ENCODE assay signal across 1 cellular context in the genomic region with DNA sequence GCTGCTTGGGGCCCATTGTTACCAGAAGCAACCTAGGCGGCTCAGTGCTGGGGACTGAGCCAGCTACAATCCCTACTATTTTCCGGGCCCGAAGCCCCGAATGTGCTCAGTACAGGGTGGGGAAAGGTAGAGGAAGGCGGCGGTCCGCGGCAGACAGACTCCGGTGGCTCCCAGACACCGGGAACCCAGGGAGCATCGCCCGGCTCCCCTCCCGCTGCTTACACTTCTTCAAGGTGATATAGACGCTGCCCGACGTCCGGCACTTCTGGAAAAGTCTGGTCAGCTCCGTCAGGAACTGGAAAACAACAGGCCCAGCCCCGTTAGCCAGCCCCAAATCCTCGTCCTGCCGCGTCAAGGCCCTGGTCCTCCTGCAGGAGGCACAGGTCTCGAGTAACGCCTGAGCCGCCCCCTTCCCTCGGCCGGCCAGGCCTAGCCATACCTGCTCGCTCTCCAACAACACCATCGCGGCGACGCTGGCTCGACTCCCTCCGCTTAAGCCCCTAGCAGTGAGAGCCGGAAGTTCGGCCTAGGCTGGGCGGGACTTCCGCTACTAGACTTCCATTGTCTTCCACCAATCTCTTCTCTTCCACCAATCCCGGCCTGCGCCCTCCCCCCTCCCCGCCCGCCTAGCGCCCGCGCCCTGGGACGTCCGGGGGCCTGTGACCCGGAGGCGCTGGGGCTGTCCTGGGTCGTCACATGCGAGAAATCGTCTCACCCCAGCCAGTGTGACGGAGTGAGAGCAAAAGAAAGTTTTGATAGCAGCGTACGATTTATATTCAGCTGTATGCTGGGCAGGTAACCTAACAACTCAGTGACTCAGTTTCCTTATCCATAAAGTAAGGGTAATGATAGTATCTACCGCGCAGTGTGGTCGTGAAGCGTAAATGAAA.
TF ChIP-seq lines count a peak whose summit lies in the region.

A gene with protein sequence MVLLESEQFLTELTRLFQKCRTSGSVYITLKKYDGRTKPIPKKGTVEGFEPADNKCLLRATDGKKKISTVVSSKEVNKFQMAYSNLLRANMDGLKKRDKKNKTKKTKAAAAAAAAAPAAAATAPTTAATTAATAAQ (minus strand): TSS at position 528 of the 890 bp plus-strand sequence. CDS start 65 bp downstream, at position 463.

TF ChIP-seq in HepG2, 621 proteins besides CTCF, POLR2A, EP300 and RAD21 (continued from another document and continues in another):
- TF ChIP-seq RXRA (CRISPR knock-in tag; IDR thresholded peaks at IDR 0.05) (no peak), RXRB (CRISPR knock-in tag; IDR thresholded peaks at IDR 0.05; ENCODE audit: borderline replicate concordance) (peak; percentile 53), SMC3 (IDR thresholded peaks at IDR 0.05; ENCODE audit: low read length) (no peak), ZNF138 (CRISPR knock-in tag; IDR thresholded peaks at IDR 0.05; ENCODE audit: low read depth) (peak; percentile 70; the same call in 1 of the 2 replicates), ZNF510 (CRISPR knock-in tag; IDR thresholded peaks at IDR 0.05; ENCODE audit: low read depth) (peak; percentile 90; the same call in 1 of the 2 replicates), MXD4 (CRISPR knock-in tag; IDR thresholded peaks at IDR 0.05) (peak; percentile 71; the same call in 1 of the 2 replicates), REXO4 (CRISPR knock-in tag; IDR thresholded peaks at IDR 0.05; ENCODE audit: borderline replicate concordance) (0 out of 2 replicates have a peak, but pooled peaks have one; percentile 18), SOX13 (IDR thresholded peaks at IDR 0.05) (no peak; the same call in 1 of the 2 replicates), SOX13 (CRISPR knock-in tag; conservative IDR thresholded peaks at IDR 0.05 in 1 of 2, IDR thresholded peaks at IDR 0.05 in 1 of 2) (peak in 1 of 2 experiments; percentile 86; a peak in 2 of 4 replicates), ZNF781 (CRISPR knock-in tag; IDR thresholded peaks at IDR 0.05; ENCODE audit: borderline replicate concordance, not compliant biosample characterization) (peak; percentile 27), FOXK1 (CRISPR knock-in tag; IDR thresholded peaks at IDR 0.05; ENCODE audit: borderline replicate concordance, low read depth) (0 out of 2 replicates have a peak, but pooled peaks have one; percentile 73), PRMT3 (CRISPR knock-in tag; IDR thresholded peaks at IDR 0.05; ENCODE audit: borderline replicate concordance, low read depth) (no peak), ZSCAN9 (CRISPR knock-in tag; IDR thresholded peaks at IDR 0.05; ENCODE audit: borderline replicate concordance) (peak; percentile 74; the same call in 1 of the 2 replicates), ZNF670 (CRISPR knock-in tag; IDR thresholded peaks at IDR 0.05; ENCODE audit: borderline replicate concordance) (peak; percentile 43; the same call in 1 of the 2 replicates), PHB2 (IDR thresholded peaks at IDR 0.05; ENCODE audit: partially characterized antibody) (no peak), SUZ12 (IDR thresholded peaks at IDR 0.05; ENCODE audit: low read depth, low read length) (no peak), ZBTB20 (CRISPR knock-in tag; IDR thresholded peaks at IDR 0.05; ENCODE audit: borderline replicate concordance, low read depth) (peak; percentile 82; the same call in 1 of the 2 replicates), ZNF12 (CRISPR knock-in tag; IDR thresholded peaks at IDR 0.05) (0 out of 2 replicates have a peak, but pooled peaks have one; percentile 52), ZNF619 (CRISPR knock-in tag; IDR thresholded peaks at IDR 0.05) (peak; percentile 93; the same call in 1 of the 2 replicates), PHF20 (CRISPR knock-in tag; IDR thresholded peaks at IDR 0.05) (peak; percentile 85), MEF2D (CRISPR knock-in tag; IDR thresholded peaks at IDR 0.05) (peak; percentile 89), TMF1 (CRISPR knock-in tag; IDR thresholded peaks at IDR 0.05; ENCODE audit: low read depth) (peak; percentile 72; the same call in 1 of the 2 replicates), KDM4B (CRISPR knock-in tag; IDR thresholded peaks at IDR 0.05) (peak; percentile 82), BCL6 (CRISPR knock-in tag; IDR thresholded peaks at IDR 0.05) (peak; percentile 33; the same call in 1 of the 2 replicates), SP4 (CRISPR knock-in tag; IDR thresholded peaks at IDR 0.05) (0 out of 2 replicates have a peak, but pooled peaks have one; percentile 14), ZFP36L2 (CRISPR knock-in tag; IDR thresholded peaks at IDR 0.05) (no peak), ZNF484 (CRISPR knock-in tag; IDR thresholded peaks at IDR 0.05; ENCODE audit: borderline replicate concordance, low read depth) (no peak), SMYD3 (CRISPR knock-in tag; IDR thresholded peaks at IDR 0.05) (0 out of 2 replicates have a peak, but pooled peaks have one; percentile 43), MYC (CRISPR knock-in tag; IDR thresholded peaks at IDR 0.05; ENCODE audit: borderline replicate concordance) (peak; percentile 53; the same call in 1 of the 2 replicates), ZNF562 (CRISPR knock-in tag; IDR thresholded peaks at IDR 0.05; ENCODE audit: borderline replicate concordance) (no peak), ZSCAN29 (CRISPR knock-in tag; conservative IDR thresholded peaks at IDR 0.05) (peak; percentile 58; the same call in 1 of the 2 replicates), ZNF768 (CRISPR knock-in tag; IDR thresholded peaks at IDR 0.05) (peak; percentile 70; the same call in 1 of the 2 replicates)
- TF ChIP-seq, protein P1, sequence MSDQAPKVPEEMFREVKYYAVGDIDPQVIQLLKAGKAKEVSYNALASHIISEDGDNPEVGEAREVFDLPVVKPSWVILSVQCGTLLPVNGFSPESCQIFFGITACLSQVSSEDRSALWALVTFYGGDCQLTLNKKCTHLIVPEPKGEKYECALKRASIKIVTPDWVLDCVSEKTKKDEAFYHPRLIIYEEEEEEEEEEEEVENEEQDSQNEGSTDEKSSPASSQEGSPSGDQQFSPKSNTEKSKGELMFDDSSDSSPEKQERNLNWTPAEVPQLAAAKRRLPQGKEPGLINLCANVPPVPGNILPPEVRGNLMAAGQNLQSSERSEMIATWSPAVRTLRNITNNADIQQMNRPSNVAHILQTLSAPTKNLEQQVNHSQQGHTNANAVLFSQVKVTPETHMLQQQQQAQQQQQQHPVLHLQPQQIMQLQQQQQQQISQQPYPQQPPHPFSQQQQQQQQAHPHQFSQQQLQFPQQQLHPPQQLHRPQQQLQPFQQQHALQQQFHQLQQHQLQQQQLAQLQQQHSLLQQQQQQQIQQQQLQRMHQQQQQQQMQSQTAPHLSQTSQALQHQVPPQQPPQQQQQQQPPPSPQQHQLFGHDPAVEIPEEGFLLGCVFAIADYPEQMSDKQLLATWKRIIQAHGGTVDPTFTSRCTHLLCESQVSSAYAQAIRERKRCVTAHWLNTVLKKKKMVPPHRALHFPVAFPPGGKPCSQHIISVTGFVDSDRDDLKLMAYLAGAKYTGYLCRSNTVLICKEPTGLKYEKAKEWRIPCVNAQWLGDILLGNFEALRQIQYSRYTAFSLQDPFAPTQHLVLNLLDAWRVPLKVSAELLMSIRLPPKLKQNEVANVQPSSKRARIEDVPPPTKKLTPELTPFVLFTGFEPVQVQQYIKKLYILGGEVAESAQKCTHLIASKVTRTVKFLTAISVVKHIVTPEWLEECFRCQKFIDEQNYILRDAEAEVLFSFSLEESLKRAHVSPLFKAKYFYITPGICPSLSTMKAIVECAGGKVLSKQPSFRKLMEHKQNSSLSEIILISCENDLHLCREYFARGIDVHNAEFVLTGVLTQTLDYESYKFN (CRISPR knock-in tag; conservative IDR thresholded peaks at IDR 0.05), result peak; percentile 42; the same call in 1 of the 2 replicates
- TF ChIP-seq, protein P2, sequence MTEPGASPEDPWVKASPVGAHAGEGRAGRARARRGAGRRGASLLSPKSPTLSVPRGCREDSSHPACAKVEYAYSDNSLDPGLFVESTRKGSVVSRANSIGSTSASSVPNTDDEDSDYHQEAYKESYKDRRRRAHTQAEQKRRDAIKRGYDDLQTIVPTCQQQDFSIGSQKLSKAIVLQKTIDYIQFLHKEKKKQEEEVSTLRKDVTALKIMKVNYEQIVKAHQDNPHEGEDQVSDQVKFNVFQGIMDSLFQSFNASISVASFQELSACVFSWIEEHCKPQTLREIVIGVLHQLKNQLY (CRISPR knock-in tag; IDR thresholded peaks at IDR 0.05), result no peak
- TF ChIP-seq, protein P3, sequence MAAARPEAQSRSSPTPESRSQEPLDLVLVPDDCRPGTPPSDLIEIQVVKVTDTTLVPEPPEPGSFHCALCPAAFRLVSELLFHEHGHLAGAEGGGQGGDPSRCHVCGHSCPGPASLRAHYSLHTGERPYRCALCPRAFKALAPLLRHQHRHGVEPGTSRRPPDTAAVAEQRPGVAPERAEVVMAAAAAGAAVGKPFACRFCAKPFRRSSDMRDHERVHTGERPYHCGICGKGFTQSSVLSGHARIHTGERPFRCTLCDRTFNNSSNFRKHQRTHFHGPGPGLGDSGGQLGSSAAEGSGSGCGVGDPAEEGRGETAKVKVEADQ (CRISPR knock-in tag; IDR thresholded peaks at IDR 0.05; ENCODE audit: borderline replicate concordance), result 0 out of 2 replicates have a peak, but pooled peaks have one; percentile 17
- TF ChIP-seq, protein P4, sequence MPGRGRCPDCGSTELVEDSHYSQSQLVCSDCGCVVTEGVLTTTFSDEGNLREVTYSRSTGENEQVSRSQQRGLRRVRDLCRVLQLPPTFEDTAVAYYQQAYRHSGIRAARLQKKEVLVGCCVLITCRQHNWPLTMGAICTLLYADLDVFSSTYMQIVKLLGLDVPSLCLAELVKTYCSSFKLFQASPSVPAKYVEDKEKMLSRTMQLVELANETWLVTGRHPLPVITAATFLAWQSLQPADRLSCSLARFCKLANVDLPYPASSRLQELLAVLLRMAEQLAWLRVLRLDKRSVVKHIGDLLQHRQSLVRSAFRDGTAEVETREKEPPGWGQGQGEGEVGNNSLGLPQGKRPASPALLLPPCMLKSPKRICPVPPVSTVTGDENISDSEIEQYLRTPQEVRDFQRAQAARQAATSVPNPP (CRISPR knock-in tag; IDR thresholded peaks at IDR 0.05), result peak; percentile 44; the same call in 1 of the 2 replicates
- TF ChIP-seq, protein P5, sequence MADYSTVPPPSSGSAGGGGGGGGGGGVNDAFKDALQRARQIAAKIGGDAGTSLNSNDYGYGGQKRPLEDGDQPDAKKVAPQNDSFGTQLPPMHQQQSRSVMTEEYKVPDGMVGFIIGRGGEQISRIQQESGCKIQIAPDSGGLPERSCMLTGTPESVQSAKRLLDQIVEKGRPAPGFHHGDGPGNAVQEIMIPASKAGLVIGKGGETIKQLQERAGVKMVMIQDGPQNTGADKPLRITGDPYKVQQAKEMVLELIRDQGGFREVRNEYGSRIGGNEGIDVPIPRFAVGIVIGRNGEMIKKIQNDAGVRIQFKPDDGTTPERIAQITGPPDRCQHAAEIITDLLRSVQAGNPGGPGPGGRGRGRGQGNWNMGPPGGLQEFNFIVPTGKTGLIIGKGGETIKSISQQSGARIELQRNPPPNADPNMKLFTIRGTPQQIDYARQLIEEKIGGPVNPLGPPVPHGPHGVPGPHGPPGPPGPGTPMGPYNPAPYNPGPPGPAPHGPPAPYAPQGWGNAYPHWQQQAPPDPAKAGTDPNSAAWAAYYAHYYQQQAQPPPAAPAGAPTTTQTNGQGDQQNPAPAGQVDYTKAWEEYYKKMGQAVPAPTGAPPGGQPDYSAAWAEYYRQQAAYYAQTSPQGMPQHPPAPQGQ (CRISPR knock-in tag; IDR thresholded peaks at IDR 0.05; ENCODE audit: borderline replicate concordance), result no peak
- TF ChIP-seq, protein P6, sequence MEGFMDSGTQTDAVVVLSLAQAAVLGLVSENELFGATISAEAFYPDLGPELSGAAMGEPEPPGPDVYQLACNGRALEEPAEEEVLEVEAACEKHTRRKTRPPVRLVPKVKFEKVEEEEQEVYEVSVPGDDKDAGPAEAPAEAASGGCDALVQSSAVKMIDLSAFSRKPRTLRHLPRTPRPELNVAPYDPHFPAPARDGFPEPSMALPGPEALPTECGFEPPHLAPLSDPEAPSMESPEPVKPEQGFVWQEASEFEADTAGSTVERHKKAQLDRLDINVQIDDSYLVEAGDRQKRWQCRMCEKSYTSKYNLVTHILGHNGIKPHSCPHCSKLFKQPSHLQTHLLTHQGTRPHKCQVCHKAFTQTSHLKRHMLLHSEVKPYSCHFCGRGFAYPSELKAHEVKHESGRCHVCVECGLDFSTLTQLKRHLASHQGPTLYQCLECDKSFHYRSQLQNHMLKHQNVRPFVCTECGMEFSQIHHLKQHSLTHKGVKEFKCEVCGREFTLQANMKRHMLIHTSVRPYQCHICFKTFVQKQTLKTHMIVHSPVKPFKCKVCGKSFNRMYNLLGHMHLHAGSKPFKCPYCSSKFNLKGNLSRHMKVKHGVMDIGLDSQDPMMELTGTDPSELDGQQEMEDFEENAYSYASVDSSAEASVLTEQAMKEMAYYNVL (CRISPR knock-in tag; IDR thresholded peaks at IDR 0.05; ENCODE audit: borderline replicate concordance), result peak; percentile 40; the same call in 1 of the 2 replicates
- TF ChIP-seq, protein P7, sequence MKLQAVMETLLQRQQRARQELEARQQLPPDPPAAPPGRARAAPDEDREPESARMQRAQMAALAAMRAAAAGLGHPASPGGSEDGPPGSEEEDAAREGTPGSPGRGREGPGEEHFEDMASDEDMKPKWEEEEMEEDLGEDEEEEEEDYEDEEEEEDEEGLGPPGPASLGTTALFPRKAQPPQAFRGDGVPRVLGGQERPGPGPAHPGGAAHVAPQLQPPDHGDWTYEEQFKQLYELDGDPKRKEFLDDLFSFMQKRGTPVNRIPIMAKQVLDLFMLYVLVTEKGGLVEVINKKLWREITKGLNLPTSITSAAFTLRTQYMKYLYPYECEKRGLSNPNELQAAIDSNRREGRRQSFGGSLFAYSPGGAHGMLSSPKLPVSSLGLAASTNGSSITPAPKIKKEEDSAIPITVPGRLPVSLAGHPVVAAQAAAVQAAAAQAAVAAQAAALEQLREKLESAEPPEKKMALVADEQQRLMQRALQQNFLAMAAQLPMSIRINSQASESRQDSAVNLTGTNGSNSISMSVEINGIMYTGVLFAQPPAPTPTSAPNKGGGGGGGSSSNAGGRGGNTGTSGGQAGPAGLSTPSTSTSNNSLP (IDR thresholded peaks at IDR 0.05; ENCODE audit: low read depth, low read length), result no peak
- TF ChIP-seq, protein P8, sequence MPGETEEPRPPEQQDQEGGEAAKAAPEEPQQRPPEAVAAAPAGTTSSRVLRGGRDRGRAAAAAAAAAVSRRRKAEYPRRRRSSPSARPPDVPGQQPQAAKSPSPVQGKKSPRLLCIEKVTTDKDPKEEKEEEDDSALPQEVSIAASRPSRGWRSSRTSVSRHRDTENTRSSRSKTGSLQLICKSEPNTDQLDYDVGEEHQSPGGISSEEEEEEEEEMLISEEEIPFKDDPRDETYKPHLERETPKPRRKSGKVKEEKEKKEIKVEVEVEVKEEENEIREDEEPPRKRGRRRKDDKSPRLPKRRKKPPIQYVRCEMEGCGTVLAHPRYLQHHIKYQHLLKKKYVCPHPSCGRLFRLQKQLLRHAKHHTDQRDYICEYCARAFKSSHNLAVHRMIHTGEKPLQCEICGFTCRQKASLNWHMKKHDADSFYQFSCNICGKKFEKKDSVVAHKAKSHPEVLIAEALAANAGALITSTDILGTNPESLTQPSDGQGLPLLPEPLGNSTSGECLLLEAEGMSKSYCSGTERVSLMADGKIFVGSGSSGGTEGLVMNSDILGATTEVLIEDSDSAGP (CRISPR knock-in tag; IDR thresholded peaks at IDR 0.05; ENCODE audit: borderline replicate concordance), result peak; percentile 73
